In the genomic region with DNA sequence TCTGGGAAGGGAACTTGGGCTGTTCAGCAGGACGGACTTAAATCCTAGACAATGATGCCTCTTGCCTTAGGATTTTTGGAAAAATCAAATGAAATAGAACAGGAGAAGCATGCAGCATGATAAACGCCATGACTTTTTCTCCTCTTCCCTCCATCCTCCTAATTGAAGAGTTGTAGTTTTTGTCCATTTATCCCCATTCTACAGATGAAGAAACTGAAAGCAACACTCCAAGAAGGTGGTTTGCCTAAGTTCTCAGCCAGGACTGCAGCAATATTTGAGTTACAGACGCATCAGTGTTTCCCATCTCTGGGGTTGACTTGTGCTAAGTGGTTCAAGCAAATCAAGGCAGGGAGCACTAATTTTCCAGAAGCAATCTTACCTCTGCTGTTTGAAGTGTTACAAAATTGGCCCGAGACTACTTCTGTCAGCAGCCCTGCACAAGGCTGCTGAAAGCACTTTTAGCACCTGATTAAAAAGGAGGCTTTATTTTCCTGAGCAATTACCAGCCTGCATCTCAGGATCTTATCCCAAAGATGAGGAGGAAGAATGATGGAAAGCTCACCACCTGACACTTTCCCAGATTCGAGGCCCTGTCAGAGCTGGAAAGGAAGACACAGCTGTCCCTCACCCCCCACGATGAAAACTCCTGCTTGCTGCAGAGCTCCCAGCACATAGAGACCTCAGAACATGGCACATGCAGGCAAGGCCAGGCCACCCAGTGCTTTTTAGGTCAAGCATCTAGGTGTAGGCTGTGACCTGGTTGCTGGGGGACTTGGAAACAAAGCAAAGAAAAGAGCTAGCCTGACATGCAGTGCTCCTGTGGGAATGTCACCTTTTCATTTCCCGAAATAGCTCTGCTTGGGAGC, we compare ENCODE assay signal across 20 cellular contexts. TPM values are rescaled to one million over a fixed set of nuclear protein-coding genes. Genes with fewer than 3 reads are reported as not detected.
"Had no signal": no experiment of that assay in that cellular context is flagged by ENCODE, and none has a peak within 500 bp of the region (broad histone marks: within the 10 kb centered on the region; RNA-seq: fewer than 3 reads in every experiment).

No MANE protein-coding gene starts in this region.

- H3K4me3 Mint-ChIP-seq: activated naive CD4-positive, alpha-beta T cell treated with anti-CD3 and anti-CD28 coated beads, Interleukin-2, amount 50 U/mL, for 24 hours; activated T-cell treated with anti-CD3 and anti-CD28 coated beads, Interleukin-2, amount 50 U/mL, for 4 hours; T-cell had no signal

- H3K27ac ChIP-seq: adrenal gland, left lung, pancreas, transverse colon had no signal

- H3K4me1 ChIP-seq: adrenal gland, pancreas, transverse colon had no signal

- H3K27me3 Mint-ChIP-seq: activated naive CD4-positive, alpha-beta T cell treated with anti-CD3 and anti-CD28 coated beads, Interleukin-2, amount 50 U/mL, for 24 hours had no signal

- H3K36me3 ChIP-seq: adrenal gland, left lung, pancreas, transverse colon had no signal

- H3K27me3 ChIP-seq: adrenal gland, left lung, transverse colon had no signal

- ATAC-seq: activated T-cell treated with anti-CD3 and anti-CD28 coated beads, Interleukin-2, amount 50 U/mL, for 4 hours; esophagus mucosa; T-cell had no signal

- H3K9me3 ChIP-seq: adrenal gland, left lung, pancreas, transverse colon had no signal

- DNase-seq: activated CD4-positive, alpha-beta T cell treated with anti-CD3 and anti-CD28 coated beads for 1 hour; activated CD4-positive, alpha-beta T cell treated with anti-CD3 and anti-CD28 coated beads, Interleukin-2, amount 50 U/mL, for 4 hours; activated effector memory CD4-positive, alpha-beta T cell treated with anti-CD3 and anti-CD28 coated beads, Interleukin-2, amount 50 U/mL, for 16 hours; activated T-cell treated with anti-CD3 and anti-CD28 coated beads, Interleukin-2, amount 50 U/mL, for 4 hours; hippocampal formation; mesendoderm; pancreas; small intestine; stimulated activated CD4-positive, alpha-beta T cell treated with anti-CD3 and anti-CD28 coated beads, Interleukin-4, amount 100 ng/mL, for 24 hours; stimulated activated naive CD4-positive, alpha-beta T cell; substantia nigra; T-cell; transverse colon had no signal

- H3K4me1 Mint-ChIP-seq: activated naive CD4-positive, alpha-beta T cell treated with anti-CD3 and anti-CD28 coated beads, Interleukin-2, amount 50 U/mL, for 24 hours had no signal

- H3K36me3 Mint-ChIP-seq: activated naive CD4-positive, alpha-beta T cell treated with anti-CD3 and anti-CD28 coated beads, Interleukin-2, amount 50 U/mL, for 24 hours; T-cell had no signal

- H3K4me3 ChIP-seq: adrenal gland, left lung, pancreas, transverse colon had no signal

- H3K27ac Mint-ChIP-seq: activated naive CD4-positive, alpha-beta T cell treated with anti-CD3 and anti-CD28 coated beads, Interleukin-2, amount 50 U/mL, for 24 hours; T-cell had no signal

- H3K9me3 Mint-ChIP-seq: activated naive CD4-positive, alpha-beta T cell treated with anti-CD3 and anti-CD28 coated beads, Interleukin-2, amount 50 U/mL, for 24 hours; activated T-cell treated with anti-CD3 and anti-CD28 coated beads, Interleukin-2, amount 50 U/mL, for 4 hours; T-cell had no signal

RNA-seq across cellular contexts. Expression of gene C10orf71, which starts 19.7 kb away (rescaled TPM):
- total RNA-seq: activated T-cell treated with anti-CD3 and anti-CD28 coated beads, Interleukin-2, amount 50 U/mL, for 4 hours; esophagus mucosa; left lung; renal cortical epithelial cell; T-cell had no signal
- polyA plus RNA-seq: keratinocyte, neural cell had no signal
